ENCODE assay signal across 16 cellular contexts in the genomic region with DNA sequence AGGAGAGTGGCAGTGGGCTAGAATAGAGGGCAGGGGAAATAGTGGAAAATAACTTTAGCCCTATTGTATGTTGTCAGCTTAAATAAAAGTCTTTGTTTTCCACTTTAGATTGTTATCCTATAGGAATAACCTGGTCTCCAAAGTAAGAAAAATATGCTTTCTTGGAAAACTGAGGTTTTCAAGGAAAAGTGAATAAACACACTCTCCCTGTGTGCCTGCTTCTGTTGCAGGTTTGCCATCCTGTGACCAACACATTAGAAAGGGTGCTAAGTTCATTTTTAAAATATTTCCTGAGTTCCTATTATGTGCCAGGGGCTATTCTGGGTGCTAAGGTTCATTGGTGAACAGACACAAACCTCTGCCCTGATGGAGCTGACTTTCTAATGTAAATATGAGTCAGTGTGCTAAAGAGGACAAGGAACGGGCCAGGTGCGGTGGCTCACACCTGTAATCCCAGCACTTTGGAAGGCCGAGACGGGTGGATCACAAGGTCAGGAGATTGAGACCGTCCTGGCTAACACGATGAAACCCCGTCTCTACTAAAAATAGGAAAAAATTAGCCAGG. TPM values are rescaled to one million over a fixed set of nuclear protein-coding genes. Genes with fewer than 3 reads are reported as not detected.
A peak's percentile ranks its signal among the peaks of the same experiment; 100 is the strongest.
DNase-seq lines count a peak whose midpoint lies in the region; ATAC-seq and TF ChIP-seq lines count a peak whose summit lies in the region.
"Had no signal": no experiment of that assay in that cellular context is flagged by ENCODE, and none has a peak within 500 bp of the region (broad histone marks: within the 10 kb centered on the region; RNA-seq: fewer than 3 reads in every experiment).

No MANE protein-coding gene starts in this region.

- H3K27me3 Mint-ChIP-seq in activated naive CD4-positive, alpha-beta T cell treated with anti-CD3 and anti-CD28 coated beads, Interleukin-2, amount 50 U/mL, for 24 hours: no peaks in the 10 kb centered on the region
- H3K27me3 Mint-ChIP-seq in WTC11 (ENCODE audit: low read depth) (no peaks in the 10 kb centered on the region), nephron progenitor cell (ENCODE audit: low read depth, poor library complexity) (no peaks in the 10 kb centered on the region)
- H3K27me3 Mint-ChIP-seq in activated naive CD8-positive, alpha-beta T cell treated with anti-CD3 and anti-CD28 coated beads for 36 hours: no peaks in the 10 kb centered on the region

- H3K27ac ChIP-seq in heart left ventricle: no peak overlapping the region
- H3K27ac ChIP-seq: A549, C4-2B, HL-60 had no signal

- H3K4me1 Mint-ChIP-seq in activated naive CD4-positive, alpha-beta T cell treated with anti-CD3 and anti-CD28 coated beads, Interleukin-2, amount 50 U/mL, for 24 hours: peaks cover 23% of the 10 kb centered on the region
- no peaks in the 10 kb centered on the region for H3K4me1 Mint-ChIP-seq in WTC11
- peaks cover 3% of the 10 kb centered on the region for H3K4me1 Mint-ChIP-seq in activated naive CD8-positive, alpha-beta T cell treated with anti-CD3 and anti-CD28 coated beads for 36 hours
- H3K4me1 Mint-ChIP-seq in nephron progenitor cell: peaks cover 12% of the 10 kb centered on the region

- no peaks in the 10 kb centered on the region for H3K9me3 Mint-ChIP-seq in activated naive CD4-positive, alpha-beta T cell treated with anti-CD3 and anti-CD28 coated beads, Interleukin-2, amount 50 U/mL, for 24 hours
- H3K9me3 Mint-ChIP-seq in WTC11 (no peaks in the 10 kb centered on the region), nephron progenitor cell (no peaks in the 10 kb centered on the region)
- no peaks in the 10 kb centered on the region for H3K9me3 Mint-ChIP-seq in activated naive CD8-positive, alpha-beta T cell treated with anti-CD3 and anti-CD28 coated beads for 36 hours

- no peak overlapping the region for H3K4me3 Mint-ChIP-seq in activated naive CD4-positive, alpha-beta T cell treated with anti-CD3 and anti-CD28 coated beads, Interleukin-2, amount 50 U/mL, for 24 hours
- H3K4me3 Mint-ChIP-seq in WTC11 (no peak overlapping the region), nephron progenitor cell (no peak overlapping the region)
- H3K4me3 Mint-ChIP-seq in activated naive CD8-positive, alpha-beta T cell treated with anti-CD3 and anti-CD28 coated beads for 36 hours: no peak overlapping the region

- intact Hi-C loops in mucosa of descending colon (cut with DNase I, micrococcal nuclease) (no loop called here), heart left ventricle (cut with DNase I) (no loop called here), left cardiac atrium (cut with DNase I) (no loop called here)

- CTCF ChIA-PET in WTC11 (lab: Charles Lee): no interaction called here

- TF ChIP-seq POLR2A in heart left ventricle (IDR thresholded peaks at IDR 0.05): no peak

- POLR2A ChIA-PET in WTC11 (lab: Charles Lee): interaction anchor here (1.0 kb wide), 1 partner anchor 16 kb away, joined by 3 read pairs; no protein-coding TSS in a partner anchor

- TF ChIP-seq CTCF in WTC11 (IDR thresholded peaks at IDR 0.05): no peak
- no peak for TF ChIP-seq CTCF in mucosa of descending colon (IDR thresholded peaks at IDR 0.05)
- TF ChIP-seq CTCF in heart left ventricle (IDR thresholded peaks at IDR 0.05): no peak
- no peak for TF ChIP-seq CTCF in nephron progenitor cell (IDR thresholded peaks at IDR 0.05)

- H3K4me3 ChIP-seq in mucosa of descending colon: no peak overlapping the region
- no peak overlapping the region for H3K4me3 ChIP-seq in heart left ventricle
- H3K4me3 ChIP-seq: A549, K562 had no signal

- H3K9me3 ChIP-seq in mucosa of descending colon (no peaks in the 10 kb centered on the region), heart left ventricle (no peaks in the 10 kb centered on the region)
- H3K9me3 ChIP-seq: A549 had no signal

- H3K4me1 ChIP-seq in mucosa of descending colon (ENCODE audit: low read depth) (no peaks in the 10 kb centered on the region), heart left ventricle (peaks cover 0 to 25% (median 6%) of the 10 kb centered on the region in 12 donors)

- DNase-seq in activated naive CD4-positive, alpha-beta T cell treated with anti-CD3 and anti-CD28 coated beads, Interleukin-2, amount 50 U/mL, for 16 hours: no peak
- DNase-seq in WTC11 (ENCODE audit: low spot score) (no peak), mucosa of descending colon (no peak), heart left ventricle (no peak), nephron progenitor cell (no peak), left cardiac atrium (no peak)
- no peak for DNase-seq in activated naive CD8-positive, alpha-beta T cell treated with anti-CD3 and anti-CD28 coated beads for 36 hours
- DNase-seq: GOT3, NCI-H1694 treated with DMSO at 0.1 percent for 48 hours, NCI-H345, SIG-M5 had no signal

- H3K36me3 Mint-ChIP-seq in activated naive CD4-positive, alpha-beta T cell treated with anti-CD3 and anti-CD28 coated beads, Interleukin-2, amount 50 U/mL, for 24 hours: peaks cover 5% of the 10 kb centered on the region
- no peaks in the 10 kb centered on the region for H3K36me3 Mint-ChIP-seq in WTC11
- H3K36me3 Mint-ChIP-seq in activated naive CD8-positive, alpha-beta T cell treated with anti-CD3 and anti-CD28 coated beads for 36 hours: peaks cover 2% of the 10 kb centered on the region
- H3K36me3 Mint-ChIP-seq in nephron progenitor cell (ENCODE audit: low read depth): no peaks in the 10 kb centered on the region

- ATAC-seq in WTC11: no peak
- ATAC-seq in mucosa of descending colon: peak; percentile 77
- no peak for ATAC-seq in heart left ventricle
- ATAC-seq in left cardiac atrium: no peak
- ATAC-seq: A549, K562 had no signal

- H3K36me3 ChIP-seq in mucosa of descending colon (ENCODE audit: low read depth): no peaks in the 10 kb centered on the region
- peaks cover 0 to 6% (median 0%) of the 10 kb centered on the region in 9 donors for H3K36me3 ChIP-seq in heart left ventricle

- H3K27ac Mint-ChIP-seq in activated naive CD4-positive, alpha-beta T cell treated with anti-CD3 and anti-CD28 coated beads, Interleukin-2, amount 50 U/mL, for 24 hours: peak overlapping the region; percentile 89
- H3K27ac Mint-ChIP-seq in WTC11 (peak overlapping the region; percentile 60; the same call in 1 of the 2 replicates), nephron progenitor cell (no peak overlapping the region)
- no peak overlapping the region for H3K27ac Mint-ChIP-seq in activated naive CD8-positive, alpha-beta T cell treated with anti-CD3 and anti-CD28 coated beads for 36 hours

- WGBS in heart left ventricle, 4 donors: 93 to 97% (median 94%) methylated on average over 7 of the region's 7 CpGs

- no peaks in the 10 kb centered on the region for H3K27me3 ChIP-seq in heart left ventricle

TF ChIP-seq in WTC11, 78 proteins besides CTCF, POLR2A, EP300 and RAD21 (continues in another document):
- TF ChIP-seq ATF1 (CRISPR knock-in tag; IDR thresholded peaks at IDR 0.05) (no peak), ZNF263 (CRISPR knock-in tag; IDR thresholded peaks at IDR 0.05; ENCODE audit: low read depth) (no peak), ZNF512 (CRISPR knock-in tag; IDR thresholded peaks at IDR 0.05; ENCODE audit: borderline replicate concordance) (no peak), MAX (CRISPR knock-in tag; IDR thresholded peaks at IDR 0.05) (no peak), ERG (CRISPR knock-in tag; IDR thresholded peaks at IDR 0.05) (no peak), ZNF219 (CRISPR knock-in tag; IDR thresholded peaks at IDR 0.05; ENCODE audit: borderline replicate concordance) (no peak)
- TF ChIP-seq, protein P1, sequence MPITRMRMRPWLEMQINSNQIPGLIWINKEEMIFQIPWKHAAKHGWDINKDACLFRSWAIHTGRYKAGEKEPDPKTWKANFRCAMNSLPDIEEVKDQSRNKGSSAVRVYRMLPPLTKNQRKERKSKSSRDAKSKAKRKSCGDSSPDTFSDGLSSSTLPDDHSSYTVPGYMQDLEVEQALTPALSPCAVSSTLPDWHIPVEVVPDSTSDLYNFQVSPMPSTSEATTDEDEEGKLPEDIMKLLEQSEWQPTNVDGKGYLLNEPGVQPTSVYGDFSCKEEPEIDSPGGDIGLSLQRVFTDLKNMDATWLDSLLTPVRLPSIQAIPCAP (CRISPR knock-in tag; IDR thresholded peaks at IDR 0.05): no peak

RNA-seq across cellular contexts. Expression of gene BICRAL, which starts 23.5 kb away (rescaled TPM):
- 9.4 to 10.3 TPM (median 9.7 TPM) in 3 replicates for total RNA-seq in WTC11 (2021)
- 10 to 100 TPM; 18.3 to 26.2 (median 23.4) TPM for total RNA-seq in mucosa of descending colon
- total RNA-seq in activated naive CD8-positive, alpha-beta T cell treated with anti-CD3 and anti-CD28 coated beads for 36 hours: 10 to 100 TPM; 10.6 to 10.7 TPM
- 10 to 100 TPM in 8 of 9 donors, 1 to 10 TPM in 1; 9.9 to 17.1 (median 13.3) TPM for total RNA-seq in heart left ventricle
- 1 to 10 TPM; 2.5 to 6.0 TPM for polyA plus RNA-seq in heart left ventricle
- total RNA-seq in left cardiac atrium: 10 to 100 TPM; 10.0 to 10.7 TPM

RNA-seq across cellular contexts. Expression of gene TBCC, which starts 59.5 kb away (rescaled TPM):
- total RNA-seq in WTC11 (2021) (24.7 to 27.3 TPM (median 25.0 TPM) in 3 replicates), mucosa of descending colon (10 to 100 TPM; 22.6 to 35.3 (median 26.6) TPM), heart left ventricle (10 to 100 TPM; 10.4 to 21.7 (median 15.4) TPM), left cardiac atrium (10 to 100 TPM; 12.2 to 13.0 TPM)
- 10 to 100 TPM; 16.8 to 18.3 TPM for total RNA-seq in activated naive CD8-positive, alpha-beta T cell treated with anti-CD3 and anti-CD28 coated beads for 36 hours
- polyA plus RNA-seq in heart left ventricle: 10 to 100 TPM; 16.9 to 19.7 TPM

Comparison
In these comparisons a context has a peak if more than half of its experiments do, and no peak if none do; other contexts are left out.
1. H3K27ac Mint-ChIP-seq: peak in activated naive CD4-positive, alpha-beta T cell treated with anti-CD3 and anti-CD28 coated beads, Interleukin-2, amount 50 U/mL, for 24 hours (single experiment) and WTC11 (single experiment); none in activated naive CD8-positive, alpha-beta T cell treated with anti-CD3 and anti-CD28 coated beads for 36 hours (single experiment) and nephron progenitor cell (single experiment).